8 cellular contexts compared by ENCODE assay signal in genomic region chr2:169827272-169828140, GRCh38. TPM values are rescaled to one million over a fixed set of nuclear protein-coding genes. Genes with fewer than 3 reads are reported as not detected.
DNase-seq lines count a peak whose midpoint lies in the region; ATAC-seq and TF ChIP-seq lines count a peak whose summit lies in the region.

Gene UBR3 (plus strand): TSS chr2:169827454. CDS start chr2:169827508, 54 bp downstream.

- H3K27me3 ChIP-seq in PC-3 (ENCODE audit: low read length): no peaks in the 10 kb centered on the region

- intact Hi-C loops in PC-3 (cut with micrococcal nuclease): no loop called here

- H3K36me3 ChIP-seq in PC-3 (ENCODE audit: low read depth, low read length): peaks cover 11% of the 10 kb centered on the region; the same call in 1 of the 2 replicates

- H3K9me2 ChIP-seq in PC-3 (replicated peaks; ENCODE audit: low read length): no peaks in the 10 kb centered on the region

- no TSS peak for BruUV-seq in PC-3 (replicated peaks; lab: Mats Ljungman, UMichigan)

- H3K4me2 ChIP-seq in PC-3 (ENCODE audit: low read length): peak within 1 kb of the TSS; percentile 90

- H3K4me3 ChIP-seq in PC-3 (ENCODE audit: low read length): peak within 1 kb of the TSS; percentile 86

- H3K79me2 ChIP-seq in PC-3 (ENCODE audit: low read length): peaks cover 70% of the 10 kb centered on the region

- H3K27ac ChIP-seq in PC-3 (ENCODE audit: low read length): no peak within 1 kb of the TSS
- H3K27ac ChIP-seq in epithelial cell of prostate: peak within 1 kb of the TSS; percentile 74

- CTCF ChIA-PET in PC-3 (lab: Charles Lee): interaction anchor here (0.5 to 1.1 kb wide), 3 partner anchors 50 to 548 kb away, joined by 3 to 8 read pairs (median 3); no protein-coding TSS in a partner anchor

- no peaks in the 10 kb centered on the region for H3K9me3 ChIP-seq in PC-3 (ENCODE audit: low read length)

- peak within 1 kb of the TSS; percentile 25 for H2AFZ ChIP-seq in PC-3 (ENCODE audit: low read length)

- H3F3A ChIP-seq in PC-3 (ENCODE audit: low read length, unreplicated experiment): no peaks in the 10 kb centered on the region

- ATAC-seq in GM21515 (IDR thresholded peaks at IDR 0.05; ENCODE audit: unreplicated experiment): peak; percentile 83
- ATAC-seq in PC-3: peak; percentile 78

- H3K4me1 ChIP-seq in PC-3 (ENCODE audit: insufficient read depth, low read length): peaks cover 21% of the 10 kb centered on the region

- POLR2A ChIA-PET in PC-3 (lab: Charles Lee; ENCODE audit: unreplicated experiment): interaction anchor here (0.5 to 1.0 kb wide), 6 partner anchors 15 to 371 kb away, joined by 3 to 10 read pairs (median 3); partner anchors contain the start of gene SSB

- TF ChIP-seq CTCF in PC-3 (conservative IDR thresholded peaks at IDR 0.05; ENCODE audit: low read depth, low read length): no peak

- DNase-seq in DMS 273 (lab: John Stamatoyannopoulos, UW; ENCODE audit: unreplicated experiment) (peak; percentile 96), HuH-7 (ENCODE audit: low spot score) (peak; percentile 96), PC-3 (peak; percentile 88), activated T-cell treated with anti-CD3 and anti-CD28 coated beads for 48 hours (ENCODE audit: low read depth) (peak; percentile 91), epithelial cell of prostate (ENCODE audit: low read depth, low spot score) (peak; percentile 58), mucosa of gallbladder (ENCODE audit: low spot score) (peak; percentile 95)
- peak; percentile 87 for DNase-seq in stimulated activated CD8-positive, alpha-beta memory T cell treated with anti-CD3 and anti-CD28 coated beads, Interleukin-4, amount 100 ng/mL, for 24 hours (ENCODE audit: low read depth)

- H4K20me1 ChIP-seq in PC-3 (ENCODE audit: low read length): peaks cover 25% of the 10 kb centered on the region

- peak within 1 kb of the TSS; percentile 79 for H3K9ac ChIP-seq in PC-3 (ENCODE audit: low read length)

RNA-seq across cellular contexts. Expression of gene UBR3, which starts in this region (rescaled TPM):
- total RNA-seq in PC-3 (2014; rRNA removed) (29.3 and 30.9 TPM in 2 replicates), mucosa of gallbladder (39.0 TPM)
